ENCODE assay signal across 20 cellular contexts in the genomic region with DNA sequence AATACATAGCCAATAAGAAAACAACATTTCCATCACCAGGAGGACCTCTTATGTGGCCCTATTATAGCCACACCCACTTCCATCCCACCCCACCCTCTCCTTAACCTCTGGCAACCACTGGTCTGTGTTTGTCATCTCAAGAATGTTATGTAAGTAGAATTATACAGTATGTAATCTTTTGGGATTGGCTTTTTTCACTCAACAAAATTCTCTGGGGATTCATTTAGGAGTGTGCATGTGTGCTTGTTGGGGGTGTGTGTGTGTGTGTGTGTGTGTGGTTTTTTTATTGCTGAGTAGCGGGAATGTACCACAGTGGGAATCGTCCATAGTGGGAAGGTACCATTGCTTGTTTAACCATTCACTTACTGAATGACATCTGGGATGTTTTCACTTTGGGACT. TPM values are rescaled to one million over a fixed set of nuclear protein-coding genes. Genes with fewer than 3 reads are reported as not detected.
DNase-seq lines count a peak whose midpoint lies in the region; ATAC-seq and TF ChIP-seq lines count a peak whose summit lies in the region.
"Had no signal": no experiment of that assay in that cellular context is flagged by ENCODE, and none has a peak within 500 bp of the region (broad histone marks: within the 10 kb centered on the region; RNA-seq: fewer than 3 reads in every experiment).

No MANE protein-coding gene starts in this region.

- H3K4me1 Mint-ChIP-seq in activated CD4-positive, alpha-beta T cell treated with anti-CD3 and anti-CD28 coated beads, Interleukin-2, amount 10 ng/mL, durations not matched to agents 7 days and 5 days, result peaks cover 14% of the 10 kb centered on the region
- peaks cover 6% of the 10 kb centered on the region for H3K4me1 Mint-ChIP-seq in activated CD4-positive, alpha-beta T cell treated with anti-CD3 and anti-CD28 coated beads, Interleukin-2, amount 10 ng/mL, durations not matched to agents 24 days and 14 days

- CTCF ChIA-PET in activated CD4-positive, alpha-beta T cell treated with anti-CD3 and anti-CD28 coated beads, Interleukin-2, amount 10 ng/mL, durations not matched to agents 7 days and 5 days (lab: Charles Lee), result no interaction called here

- peaks cover 43% of the 10 kb centered on the region for H3K27me3 Mint-ChIP-seq in activated CD4-positive, alpha-beta T cell treated with anti-CD3 and anti-CD28 coated beads, Interleukin-2, amount 10 ng/mL, durations not matched to agents 7 days and 5 days
- peaks cover 53% of the 10 kb centered on the region for H3K27me3 Mint-ChIP-seq in activated CD4-positive, alpha-beta T cell treated with anti-CD3 and anti-CD28 coated beads, Interleukin-2, amount 10 ng/mL, durations not matched to agents 24 days and 14 days

- H3K27ac Mint-ChIP-seq in activated CD4-positive, alpha-beta T cell treated with anti-CD3 and anti-CD28 coated beads, Interleukin-2, amount 10 ng/mL, durations not matched to agents 7 days and 5 days, result peak overlapping the region; percentile 21
- H3K27ac Mint-ChIP-seq in activated CD4-positive, alpha-beta T cell treated with anti-CD3 and anti-CD28 coated beads, Interleukin-2, amount 10 ng/mL, durations not matched to agents 24 days and 14 days, result no peak overlapping the region
- H3K27ac Mint-ChIP-seq: CD8-positive, alpha-beta T cell had no signal

- H3K9me3 ChIP-seq in adipocyte (ENCODE audit: control insufficient read depth, low read length), result no peaks in the 10 kb centered on the region
- H3K9me3 ChIP-seq in left lung, result no peaks in the 10 kb centered on the region
- no peaks in the 10 kb centered on the region for H3K9me3 ChIP-seq in testis
- H3K9me3 ChIP-seq: BLaER1 had no signal

- H3K4me3 ChIP-seq in adipocyte (ENCODE audit: low read length) (no peak overlapping the region), left lung (no peak overlapping the region), testis (no peak overlapping the region)
- H3K4me3 ChIP-seq: BLaER1 had no signal

- ATAC-seq in left lung, result peak; percentile 12
- ATAC-seq: CD8-positive, alpha-beta T cell had no signal

- H3K36me3 Mint-ChIP-seq in activated CD4-positive, alpha-beta T cell treated with anti-CD3 and anti-CD28 coated beads, Interleukin-2, amount 10 ng/mL, durations not matched to agents 7 days and 5 days (ENCODE audit: low read depth), result no peaks in the 10 kb centered on the region
- no peaks in the 10 kb centered on the region for H3K36me3 Mint-ChIP-seq in activated CD4-positive, alpha-beta T cell treated with anti-CD3 and anti-CD28 coated beads, Interleukin-2, amount 10 ng/mL, durations not matched to agents 24 days and 14 days (ENCODE audit: low read depth)
- H3K36me3 Mint-ChIP-seq: CD8-positive, alpha-beta T cell had no signal

- 45 to 57% methylated on average over 2 of the region's 2 CpGs for WGBS in testis, 2 donors

- intact Hi-C loops in activated CD4-positive, alpha-beta T cell treated with anti-CD3 and anti-CD28 coated beads, Interleukin-2, amount 10 ng/mL, durations not matched to agents 24 days and 14 days (cut with micrococcal nuclease), result no loop called here
- intact Hi-C loops in left lung (cut with DNase I), result no loop called here
- intact Hi-C loops in testis (cut with DNase I; ENCODE audit: low total_unique reads), result no loop called here

- H3K9ac ChIP-seq in adipocyte (ENCODE audit: low read length), result no peak overlapping the region
- H3K9ac ChIP-seq: BLaER1, KMS-11 had no signal

- H3K4me1 ChIP-seq in adipocyte (ENCODE audit: control insufficient read depth, insufficient read depth, low read length) (peaks cover 17% of the 10 kb centered on the region), left lung (peaks cover 0 to 14% of the 10 kb centered on the region in 2 donors), testis (peaks cover 24% of the 10 kb centered on the region)

- TF ChIP-seq POLR2A in testis (IDR thresholded peaks at IDR 0.05), result no peak

- H3K9me3 Mint-ChIP-seq in activated CD4-positive, alpha-beta T cell treated with anti-CD3 and anti-CD28 coated beads, Interleukin-2, amount 10 ng/mL, durations not matched to agents 7 days and 5 days, result no peaks in the 10 kb centered on the region
- no peaks in the 10 kb centered on the region for H3K9me3 Mint-ChIP-seq in activated CD4-positive, alpha-beta T cell treated with anti-CD3 and anti-CD28 coated beads, Interleukin-2, amount 10 ng/mL, durations not matched to agents 24 days and 14 days
- H3K9me3 Mint-ChIP-seq: CD8-positive, alpha-beta T cell had no signal

- no peak overlapping the region for H3K4me3 Mint-ChIP-seq in activated CD4-positive, alpha-beta T cell treated with anti-CD3 and anti-CD28 coated beads, Interleukin-2, amount 10 ng/mL, durations not matched to agents 7 days and 5 days
- H3K4me3 Mint-ChIP-seq in activated CD4-positive, alpha-beta T cell treated with anti-CD3 and anti-CD28 coated beads, Interleukin-2, amount 10 ng/mL, durations not matched to agents 24 days and 14 days, result no peak overlapping the region
- H3K4me3 Mint-ChIP-seq: CD8-positive, alpha-beta T cell had no signal

- no peak overlapping the region for H3K27ac ChIP-seq in left lung
- no peak overlapping the region for H3K27ac ChIP-seq in testis
- H3K27ac ChIP-seq: BLaER1, KMS-11 had no signal

- H3K36me3 ChIP-seq in adipocyte (ENCODE audit: control insufficient read depth, insufficient read depth, low read length, severe bottlenecking) (no peaks in the 10 kb centered on the region), left lung (no peaks in the 10 kb centered on the region), testis (ENCODE audit: low read depth, missing control alignments) (no peaks in the 10 kb centered on the region)
- H3K36me3 ChIP-seq: BLaER1 had no signal

- DNase-seq in activated CD4-positive, alpha-beta T cell treated with anti-CD3 and anti-CD28 coated beads, Interleukin-2, amount 10 ng/mL, durations not matched to agents 7 days and 5 days, result no peak
- DNase-seq in activated CD4-positive, alpha-beta T cell treated with anti-CD3 and anti-CD28 coated beads, Interleukin-2, amount 10 ng/mL, durations not matched to agents 24 days and 14 days, result no peak
- peak; percentile 33 for DNase-seq in GM03348 (ENCODE audit: low spot score)
- DNase-seq in adipocyte (ENCODE audit: low read depth), result peak; percentile 8
- DNase-seq in left lung, result no peak
- DNase-seq in testis, result no peak
- no peak for DNase-seq in COLO668 (lab: John Stamatoyannopoulos, UW; ENCODE audit: unreplicated experiment)
- no peak for DNase-seq in NCI-H226
- DNase-seq: 8988T; CD8-positive, alpha-beta T cell; NCI-H1417; NCI-H187 treated with DMSO at 0.1 percent for 48 hours; NCI-H446; NCI-H526 treated with DMSO at 0.1 percent for 48 hours; NK-92 treated with Interleukin-12 subunit alpha and Interleukin-12 subunit beta, amount 100 ng/mL, for 24 hours had no signal

- POLR2A ChIA-PET in activated CD4-positive, alpha-beta T cell treated with anti-CD3 and anti-CD28 coated beads, Interleukin-2, amount 10 ng/mL, durations not matched to agents 7 days and 5 days (lab: Charles Lee), result no interaction called here

- TF ChIP-seq CTCF in left lung (IDR thresholded peaks at IDR 0.05) (no peak), testis (IDR thresholded peaks at IDR 0.05) (no peak)

- no peaks in the 10 kb centered on the region for H3K27me3 ChIP-seq in adipocyte (replicated peaks; ENCODE audit: control insufficient read depth, insufficient read depth, low read length)
- H3K27me3 ChIP-seq in left lung, result peaks cover 0 to 11% of the 10 kb centered on the region in 2 donors
- H3K27me3 ChIP-seq in testis, result no peaks in the 10 kb centered on the region

RNA-seq across cellular contexts. Expression of a gene that starts 5.2 kb away (rescaled TPM):
- not detected for total RNA-seq in activated CD4-positive, alpha-beta T cell treated with anti-CD3 and anti-CD28 coated beads, Interleukin-2, amount 10 ng/mL, durations not matched to agents 7 days and 5 days
- not detected in 2 replicates for total RNA-seq in activated CD4-positive, alpha-beta T cell treated with anti-CD3 and anti-CD28 coated beads, Interleukin-2, amount 10 ng/mL, durations not matched to agents 24 days and 14 days
- 1 to 10 TPM; 3.8 to 5.0 TPM for total RNA-seq in left lung
- 1 to 10 TPM in 1 of 2 donors, under 1 TPM in 1; 0.55 to 1.5 TPM for total RNA-seq in testis
- 2.1 TPM for polyA plus RNA-seq in testis (ENCODE audit: insufficient read depth, low read depth, low replicate concordance)
- total RNA-seq: CD8-positive, alpha-beta T cell; G401; OCI-LY7 had no signal

RNA-seq across cellular contexts. Expression of a gene that starts 29.3 kb away (rescaled TPM):
- not detected for total RNA-seq in activated CD4-positive, alpha-beta T cell treated with anti-CD3 and anti-CD28 coated beads, Interleukin-2, amount 10 ng/mL, durations not matched to agents 7 days and 5 days
- total RNA-seq in activated CD4-positive, alpha-beta T cell treated with anti-CD3 and anti-CD28 coated beads, Interleukin-2, amount 10 ng/mL, durations not matched to agents 24 days and 14 days, result not detected in 2 replicates
- total RNA-seq in left lung, result not detected
- under 1 TPM; 0.12 to 0.24 TPM for total RNA-seq in testis
- polyA plus RNA-seq in testis (ENCODE audit: insufficient read depth, low read depth, low replicate concordance), result 0.16 TPM
- total RNA-seq: CD8-positive, alpha-beta T cell; G401; RPMI7951 had no signal

RNA-seq across cellular contexts. Expression of a gene that starts 46.3 kb away (rescaled TPM):
- total RNA-seq in activated CD4-positive, alpha-beta T cell treated with anti-CD3 and anti-CD28 coated beads, Interleukin-2, amount 10 ng/mL, durations not matched to agents 7 days and 5 days, result not detected
- total RNA-seq in activated CD4-positive, alpha-beta T cell treated with anti-CD3 and anti-CD28 coated beads, Interleukin-2, amount 10 ng/mL, durations not matched to agents 24 days and 14 days, result not detected in 2 replicates
- total RNA-seq in left lung (under 1 TPM in 1 of 2 donors, not detected in 1; 0.39 TPM), testis (1 to 10 TPM in 1 of 2 donors, under 1 TPM in 1; 0.94 to 1.8 TPM)
- polyA plus RNA-seq in testis (ENCODE audit: insufficient read depth, low read depth, low replicate concordance), result 1.1 TPM
- total RNA-seq: G401, OCI-LY7, RPMI7951 had no signal

Comparison
In these comparisons a context has a peak if more than half of its experiments do, and no peak if none do; other contexts are left out.
1. DNase-seq: peak in GM03348 (single experiment) and adipocyte (single experiment); none in activated CD4-positive, alpha-beta T cell treated with anti-CD3 and anti-CD28 coated beads, Interleukin-2, amount 10 ng/mL, durations not matched to agents 7 days and 5 days (single experiment), activated CD4-positive, alpha-beta T cell treated with anti-CD3 and anti-CD28 coated beads, Interleukin-2, amount 10 ng/mL, durations not matched to agents 24 days and 14 days (single experiment), left lung (0 of 2), testis (single experiment), COLO668 (single experiment) and NCI-H226 (single experiment).